11 cellular contexts compared by ENCODE assay signal in the genomic region with DNA sequence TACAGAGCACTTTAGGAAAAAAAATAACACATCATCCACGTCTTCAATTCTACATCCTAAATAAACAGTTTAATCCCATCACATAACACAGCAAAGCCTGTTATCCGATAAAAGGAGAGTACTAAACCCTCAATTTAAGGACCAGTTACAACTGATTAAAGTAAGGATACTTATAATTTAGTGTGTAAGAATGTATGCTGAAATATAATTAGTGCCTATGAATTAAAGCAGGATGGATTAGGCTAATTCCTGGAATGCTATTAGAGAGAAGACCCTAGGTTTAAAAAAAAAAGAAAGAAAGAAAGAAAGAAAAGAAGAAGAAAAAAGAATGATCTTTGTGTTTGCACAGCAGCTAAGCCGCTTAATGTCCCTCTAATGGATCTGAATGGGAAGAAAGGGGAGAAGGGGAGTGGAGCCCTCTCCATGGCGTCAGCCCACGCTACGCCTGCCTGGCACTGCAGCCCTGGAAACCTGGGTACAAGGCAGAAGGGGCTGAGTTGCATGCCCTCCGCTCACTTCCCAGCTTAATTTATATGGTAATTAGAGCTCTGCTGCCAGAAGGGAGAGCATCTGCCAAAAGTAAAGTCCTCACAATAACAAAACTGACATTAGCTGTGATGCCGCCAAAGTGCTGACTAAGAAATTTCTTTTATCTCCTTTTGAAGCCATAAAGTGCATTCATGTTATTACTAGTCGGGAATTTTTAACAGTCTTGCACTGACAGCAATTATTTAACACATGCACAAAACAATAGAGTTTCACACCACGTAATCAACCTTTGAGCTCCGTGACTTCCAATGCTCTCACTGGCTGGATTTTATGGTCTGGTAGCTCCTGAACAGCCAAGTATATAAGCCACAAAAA.
DNase-seq lines count a peak whose midpoint lies in the region; ATAC-seq and TF ChIP-seq lines count a peak whose summit lies in the region.
"Had no signal": no experiment of that assay in that cellular context is flagged by ENCODE, and none has a peak within 500 bp of the region (broad histone marks: within the 10 kb centered on the region; RNA-seq: fewer than 3 reads in every experiment).

No MANE protein-coding gene starts in this region.

- H3K36me3 ChIP-seq in esophagus (ENCODE audit: control insufficient read depth in 2 of 2, insufficient read depth in 2 of 2, low read length in 1 of 2) (no peaks in the 10 kb centered on the region), neural progenitor cell (no peaks in the 10 kb centered on the region), uterus (no peaks in the 10 kb centered on the region)

- no peak overlapping the region for H4K8ac ChIP-seq in H9 (replicated peaks; ENCODE audit: insufficient read length, low read depth, low read length)

- H2BK15ac ChIP-seq in H9 (ENCODE audit: low read depth, low read length), result no peak overlapping the region

- H3K4me3 Mint-ChIP-seq in H9, result peak overlapping the region; percentile 11 to 57; a peak in 4 of 5 replicates
- H3K4me3 Mint-ChIP-seq in neural progenitor cell, result peak overlapping the region; percentile 2
- no peak overlapping the region for H3K4me3 Mint-ChIP-seq in natural killer cell treated with Interleukin-12 subunit alpha and Interleukin-12 subunit beta and Interleukin-15 and Interleukin-18, amount 100 ng/mL, for 72 hours
- H3K4me3 Mint-ChIP-seq: naive B cell had no signal

- no peak overlapping the region for H2AFZ ChIP-seq in H9 (ENCODE audit: low read length)
- H2AFZ ChIP-seq in neural progenitor cell (replicated peaks), result no peak overlapping the region

- 100% methylated on average over 1 of the region's 11 CpGs for WGBS in H9 (ENCODE audit: extremely low coverage, insufficient read length, low lambda C conversion rate)
- 26 to 36% methylated on average over 11 of the region's 11 CpGs for WGBS in esophagus, 2 donors

- no peak overlapping the region for H4K91ac ChIP-seq in H9 (ENCODE audit: insufficient read length, low read depth, low read length)

- H3K18ac ChIP-seq in H9 (ENCODE audit: insufficient read length, low read depth, low read length), result no peak overlapping the region

- H2BK5ac ChIP-seq in H9 (ENCODE audit: insufficient read length, low read length), result no peak overlapping the region

- TF ChIP-seq POLR2A in uterus (IDR thresholded peaks at IDR 0.05), result no peak

- H3K79me1 ChIP-seq in H9 (ENCODE audit: insufficient read depth, low read depth, low read length, poor library complexity, severe bottlenecking), result no peaks in the 10 kb centered on the region

- no peak overlapping the region for H3K4me2 ChIP-seq in H9 (ENCODE audit: insufficient read depth, insufficient read length, low read length)
- H3K4me2 ChIP-seq in neural progenitor cell, result peak overlapping the region; percentile 53

- no peaks in the 10 kb centered on the region for H3K9me3 ChIP-seq in H9 (ENCODE audit: control insufficient read depth, low read depth, low read length)
- no peaks in the 10 kb centered on the region for H3K9me3 ChIP-seq in esophagus (ENCODE audit: control insufficient read depth in 2 of 2, insufficient read depth in 1 of 2, low read depth in 1 of 2, low read length in 1 of 2)
- H3K9me3 ChIP-seq in neural progenitor cell (ENCODE audit: low read depth), result no peaks in the 10 kb centered on the region
- no peaks in the 10 kb centered on the region for H3K9me3 ChIP-seq in uterus

- no peaks in the 10 kb centered on the region for H3K23me2 ChIP-seq in H9 (ENCODE audit: insufficient read length, low read depth, low read length, poor library complexity, severe bottlenecking)

- H3K56ac ChIP-seq in H9 (ENCODE audit: insufficient read length, low read depth, low read length), result no peak overlapping the region

- no peaks in the 10 kb centered on the region for H3K36me3 Mint-ChIP-seq in H9 (ENCODE audit: insufficient read depth in 1 of 3, low read depth in 3 of 3)
- peaks cover 5% of the 10 kb centered on the region for H3K36me3 Mint-ChIP-seq in neural progenitor cell
- H3K36me3 Mint-ChIP-seq in natural killer cell treated with Interleukin-12 subunit alpha and Interleukin-12 subunit beta and Interleukin-15 and Interleukin-18, amount 100 ng/mL, for 72 hours, result no peaks in the 10 kb centered on the region
- H3K36me3 Mint-ChIP-seq: naive B cell had no signal

- H3K4me1 ChIP-seq in H9 (ENCODE audit: insufficient read depth, low read length) (no peaks in the 10 kb centered on the region), esophagus (ENCODE audit: control insufficient read depth in 2 of 2, insufficient read depth in 2 of 2, low read length in 1 of 2) (no peaks in the 10 kb centered on the region), neural progenitor cell (peaks cover 59% of the 10 kb centered on the region), uterus (no peaks in the 10 kb centered on the region)

- TF ChIP-seq CTCF in H9 (conservative IDR thresholded peaks at IDR 0.05) (no peak), neural progenitor cell (IDR thresholded peaks at IDR 0.05) (no peak), uterus (IDR thresholded peaks at IDR 0.05) (no peak)

- no peak overlapping the region for H3K23ac ChIP-seq in H9 (ENCODE audit: insufficient read length, low read depth, low read length)

- H4K20me1 ChIP-seq in H9 (ENCODE audit: control insufficient read depth, insufficient read depth, insufficient read length) (no peaks in the 10 kb centered on the region), neural progenitor cell (ENCODE audit: low read depth) (no peaks in the 10 kb centered on the region)

- H2BK12ac ChIP-seq in H9 (ENCODE audit: insufficient read length, low read depth, low read length), result no peak overlapping the region

- no peaks in the 10 kb centered on the region for H3K27me3 ChIP-seq in H9 (ENCODE audit: insufficient read depth, low read length)
- H3K27me3 ChIP-seq in esophagus (ENCODE audit: control insufficient read depth in 1 of 2, insufficient read depth in 2 of 2, low read length in 2 of 2), result no peaks in the 10 kb centered on the region
- H3K27me3 ChIP-seq in neural progenitor cell, result no peaks in the 10 kb centered on the region
- H3K27me3 ChIP-seq in uterus, result no peaks in the 10 kb centered on the region

- H3K9me3 Mint-ChIP-seq in H9 (no peaks in the 10 kb centered on the region; a peak in 1 of 5 replicates), neural progenitor cell (peaks cover 2% of the 10 kb centered on the region)
- no peaks in the 10 kb centered on the region for H3K9me3 Mint-ChIP-seq in natural killer cell treated with Interleukin-12 subunit alpha and Interleukin-12 subunit beta and Interleukin-15 and Interleukin-18, amount 100 ng/mL, for 72 hours
- H3K9me3 Mint-ChIP-seq: naive B cell had no signal

- intact Hi-C loops in uterus (cut with DNase I; ENCODE audit: low total_unique reads), result no loop called here

- H3K14ac ChIP-seq in H9 (ENCODE audit: insufficient read depth, low read length), result no peak overlapping the region

- no peak overlapping the region for H2BK20ac ChIP-seq in H9 (ENCODE audit: low read depth, low read length, poor library complexity, severe bottlenecking)

- no peak overlapping the region for H3K4ac ChIP-seq in H9 (ENCODE audit: low read depth, low read length)

- peaks cover 32% of the 10 kb centered on the region for H3F3A ChIP-seq in neural progenitor cell (ENCODE audit: low read depth)

- H3K27ac ChIP-seq in H9 (ENCODE audit: insufficient read length, low read depth, low read length) (no peak overlapping the region), esophagus (ENCODE audit: low read depth in 2 of 2, low read length in 1 of 2) (peak overlapping the region; percentile 43 to 68), neural progenitor cell (peak overlapping the region; percentile 80), uterus (no peak overlapping the region)

- H2AK5ac ChIP-seq in H9 (ENCODE audit: insufficient read length, low read length), result no peak overlapping the region

- H4K5ac ChIP-seq in H9 (ENCODE audit: insufficient read length, low read depth, low read length), result no peak overlapping the region

- H3K79me2 ChIP-seq in H9 (ENCODE audit: insufficient read depth, low read length) (no peaks in the 10 kb centered on the region), neural progenitor cell (ENCODE audit: low read depth) (no peaks in the 10 kb centered on the region)

- peak overlapping the region in 1 of 3 experiments; percentile 73; a peak in 2 of 7 replicates for H3K27ac Mint-ChIP-seq in H9
- H3K27ac Mint-ChIP-seq in neural progenitor cell, result peak overlapping the region; percentile 96
- no peak overlapping the region for H3K27ac Mint-ChIP-seq in natural killer cell treated with Interleukin-12 subunit alpha and Interleukin-12 subunit beta and Interleukin-15 and Interleukin-18, amount 100 ng/mL, for 72 hours
- H3K27ac Mint-ChIP-seq: naive B cell had no signal

- H2BK120ac ChIP-seq in H9 (ENCODE audit: low read depth, low read length, poor library complexity, severe bottlenecking), result no peak overlapping the region

- H3K4me1 Mint-ChIP-seq in H9 (peaks cover 42 to 54% of the 10 kb centered on the region in 2 experiments), neural progenitor cell (peaks cover 68% of the 10 kb centered on the region)
- peaks cover 0 to 12% of the 10 kb centered on the region in 2 donors for H3K4me1 Mint-ChIP-seq in natural killer cell treated with Interleukin-12 subunit alpha and Interleukin-12 subunit beta and Interleukin-15 and Interleukin-18, amount 100 ng/mL, for 72 hours (ENCODE audit: low read depth in 2 of 2)
- H3K4me1 Mint-ChIP-seq: naive B cell had no signal

- no peak overlapping the region for H3T11ph ChIP-seq in H9 (ENCODE audit: low read length)

- H3K27me3 Mint-ChIP-seq in H9 (ENCODE audit: low read depth), result no peaks in the 10 kb centered on the region
- H3K27me3 Mint-ChIP-seq in neural progenitor cell (ENCODE audit: insufficient read depth, low read depth), result peaks cover 4% of the 10 kb centered on the region
- H3K27me3 Mint-ChIP-seq in natural killer cell treated with Interleukin-12 subunit alpha and Interleukin-12 subunit beta and Interleukin-15 and Interleukin-18, amount 100 ng/mL, for 72 hours, result no peaks in the 10 kb centered on the region
- H3K27me3 Mint-ChIP-seq: naive B cell had no signal

- DNase-seq in H9 (peak; percentile 35), NCI-H526 treated with DMSO at 0.1 percent for 48 hours (lab: John Stamatoyannopoulos, UW) (peak; percentile 14), neural progenitor cell (ENCODE audit: low spot score) (peak; percentile 96), A172 (ENCODE audit: low spot score) (no peak), uterus (no peak)
- DNase-seq in natural killer cell treated with Interleukin-12 subunit alpha and Interleukin-12 subunit beta and Interleukin-15 and Interleukin-18, amount 100 ng/mL, for 72 hours (ENCODE audit: low spot score), result no peak
- no peak for DNase-seq in stimulated activated CD8-positive, alpha-beta memory T cell treated with anti-CD3 and anti-CD28 coated beads, Interleukin-4, amount 100 ng/mL, for 48 hours
- DNase-seq: activated CD4-positive, CD25-positive, alpha-beta regulatory T cell; activated naive CD4-positive, alpha-beta T cell treated with anti-CD3 and anti-CD28 coated beads, Interleukin-2, amount 50 U/mL, for 16 hours; naive B cell had no signal

- H3K9ac ChIP-seq in H9 (ENCODE audit: extremely low read depth, insufficient read length, low read length), result no peak overlapping the region
- H3K9ac ChIP-seq in neural progenitor cell, result no peak overlapping the region

- no peak overlapping the region for H3K4me3 ChIP-seq in esophagus (ENCODE audit: low read depth in 1 of 2, low read length in 2 of 2)
- H3K4me3 ChIP-seq in neural progenitor cell, result peak overlapping the region; percentile 23
- H3K4me3 ChIP-seq in uterus, result no peak overlapping the region

- ATAC-seq in natural killer cell treated with Interleukin-12 subunit alpha and Interleukin-12 subunit beta and Interleukin-15 and Interleukin-18, amount 100 ng/mL, for 72 hours, result no peak

Comparison
In these comparisons a context has a peak if more than half of its experiments do, and no peak if none do; other contexts are left out.
1. DNase-seq: peak in H9 (single experiment), NCI-H526 treated with DMSO at 0.1 percent for 48 hours (single experiment) and neural progenitor cell (single experiment); none in A172 (single experiment), natural killer cell treated with Interleukin-12 subunit alpha and Interleukin-12 subunit beta and Interleukin-15 and Interleukin-18, amount 100 ng/mL, for 72 hours (single experiment), uterus (0 of 2) and stimulated activated CD8-positive, alpha-beta memory T cell treated with anti-CD3 and anti-CD28 coated beads, Interleukin-4, amount 100 ng/mL, for 48 hours (single experiment).
2. H3K27ac ChIP-seq: peak in esophagus (2 of 2) and neural progenitor cell (single experiment); none in H9 (single experiment) and uterus (0 of 2).